In genomic region chr11:29826878-29827277, GRCh38 we compare ENCODE assay signal across 4 cellular contexts.
"Had no signal": no experiment of that assay in that cellular context is flagged by ENCODE, and none has a peak within 500 bp of the region (broad histone marks: within the 10 kb centered on the region; RNA-seq: fewer than 3 reads in every experiment).

No MANE protein-coding gene starts in this region.

- H3K27ac Mint-ChIP-seq: GM23338, H9, IgD-negative memory B cell had no signal

- ATAC-seq: GM23338 had no signal

- H3K4me1 Mint-ChIP-seq: GM23338, H9, IgD-negative memory B cell had no signal

- H3K27me3 Mint-ChIP-seq: IgD-negative memory B cell had no signal

- DNase-seq: H9, HCEC 1CT had no signal

- H3K36me3 Mint-ChIP-seq: IgD-negative memory B cell had no signal

- H3K4me3 ChIP-seq: GM23338 had no signal

- H3K4me3 Mint-ChIP-seq: GM23338, H9, IgD-negative memory B cell had no signal
